8 cellular contexts compared by ENCODE assay signal in the genomic region with DNA sequence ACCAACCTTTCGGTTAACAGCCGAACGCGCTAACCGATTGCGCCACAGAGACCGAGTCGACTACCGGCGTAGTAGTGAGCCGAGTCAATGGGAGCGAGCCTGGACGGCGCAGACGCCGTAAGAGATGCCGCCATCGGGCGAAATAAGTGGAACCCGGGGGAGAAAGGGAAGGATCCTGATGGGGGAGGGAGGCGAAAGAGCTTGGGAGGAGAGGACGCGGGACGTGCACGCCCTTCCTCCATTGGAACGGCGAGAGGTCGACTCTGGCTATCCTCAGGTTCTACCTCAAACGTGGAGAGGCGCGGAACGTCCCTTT. TPM values are rescaled to one million over a fixed set of nuclear protein-coding genes. Genes with fewer than 3 reads are reported as not detected.
DNase-seq lines count a peak whose midpoint lies in the region; ATAC-seq and TF ChIP-seq lines count a peak whose summit lies in the region.

No MANE protein-coding gene starts in this region.

- H3K27me3 Mint-ChIP-seq in neural crest cell (ENCODE audit: low read depth) = peaks cover 23% of the 10 kb centered on the region

- TF ChIP-seq CTCF in foreskin fibroblast (IDR thresholded peaks at IDR 0.05; ENCODE audit: low read depth, low read length) (no peak), neural crest cell (conservative IDR thresholded peaks at IDR 0.05) (no peak), stomach (IDR thresholded peaks at IDR 0.05) (no peak)

- H3K36me3 ChIP-seq in SJCRH30 = peaks cover 8% of the 10 kb centered on the region; the same call in 1 of the 2 replicates
- H3K36me3 ChIP-seq in stomach = peaks cover 18 to 29% (median 24%) of the 10 kb centered on the region in 4 donors

- H3K27me3 ChIP-seq in SJCRH30 (no peaks in the 10 kb centered on the region), stomach (peaks cover 0 to 40% (median 15%) of the 10 kb centered on the region in 3 donors)

- H3K9me3 Mint-ChIP-seq in neural crest cell = no peaks in the 10 kb centered on the region

- peak overlapping the region; percentile 72 for H3K4me3 ChIP-seq in SJCRH30
- peak overlapping the region; percentile 89 to 99 for H3K4me3 ChIP-seq in foreskin fibroblast (ENCODE audit: low read depth in 1 of 2, low read length in 2 of 2)
- H3K4me3 ChIP-seq in stomach = peak overlapping the region; percentile 71 to 98 (median 90)

- no peak for TF ChIP-seq POLR2A in stomach (IDR thresholded peaks at IDR 0.05)

- peak overlapping the region; percentile 96 for H3K4me3 Mint-ChIP-seq in neural crest cell

- DNase-seq in AML-193 (lab: John Stamatoyannopoulos, UW) = peak; percentile 67 to 74
- DNase-seq in M059J (ENCODE audit: low read depth) = peak; percentile 84
- peak; percentile 78 to 89 for DNase-seq in SJCRH30
- DNase-seq in activated gamma-delta T cell treated with anti-CD3 and anti-CD28 coated beads, Interleukin-2, amount 50 U/mL, for 16 hours (ENCODE audit: low read depth) = peak; percentile 75
- DNase-seq in foreskin fibroblast = peak; percentile 67 to 91
- DNase-seq in neural crest cell (ENCODE audit: low read depth, low spot score) = peak; percentile 90
- peak; percentile 84 for DNase-seq in stomach

- intact Hi-C loops in stomach (cut with DNase I; ENCODE audit: low total_unique reads) = no loop called here

- H3K36me3 Mint-ChIP-seq in neural crest cell (ENCODE audit: low read depth) = peaks cover 4% of the 10 kb centered on the region

- peaks cover 41% of the 10 kb centered on the region for H3K4me1 Mint-ChIP-seq in neural crest cell

- 0 to 1% (median 0%) methylated on average over 32 of the region's 32 CpGs for WGBS in stomach, 5 donors

- peak overlapping the region; percentile 74 for H3K27ac Mint-ChIP-seq in neural crest cell (ENCODE audit: unreplicated experiment)

- H3K4me1 ChIP-seq in SJCRH30 (peaks cover 12% of the 10 kb centered on the region), stomach (peaks cover 52 to 75% (median 68%) of the 10 kb centered on the region in 4 donors)

- peak; percentile 29 for ATAC-seq in GM21360 (IDR thresholded peaks at IDR 0.05; ENCODE audit: unreplicated experiment)

- no peaks in the 10 kb centered on the region for H3K9me3 ChIP-seq in SJCRH30 (replicated peaks)
- no peaks in the 10 kb centered on the region for H3K9me3 ChIP-seq in stomach

- TF ChIP-seq EP300 in stomach (IDR thresholded peaks at IDR 0.05) = no peak

- H3K27ac ChIP-seq in SJCRH30 (peak overlapping the region; percentile 83), stomach (peak overlapping the region; percentile 77 to 94 (median 93))

RNA-seq across cellular contexts. Expression of a gene that starts 0.8 kb away (rescaled TPM):
- total RNA-seq in M059J (2014; rRNA removed; shearing (Covaris generic)) = 410 and 440 TPM in 2 replicates
- 239 and 280 TPM in 2 replicates for total RNA-seq in SJCRH30 (2014; rRNA removed; shearing (Covaris generic))
- total RNA-seq in neural crest cell (193 and 203 TPM in 2 replicates), stomach (100 to 1,000 TPM in 4 of 5 donors, 10 to 100 TPM in 1; 29.0 to 265 (median 133) TPM)
- 100 to 1,000 TPM; 212 to 281 (median 252) TPM for polyA plus RNA-seq in stomach

RNA-seq across cellular contexts. Expression of a gene that starts 3.6 kb away (rescaled TPM):
- 3.2 and 5.0 TPM in 2 replicates for total RNA-seq in M059J (2014; rRNA removed; shearing (Covaris generic))
- 10.7 and 13.8 TPM in 2 replicates for total RNA-seq in SJCRH30 (2014; rRNA removed; shearing (Covaris generic))
- total RNA-seq in neural crest cell (108 and 116 TPM in 2 replicates), stomach (10 to 100 TPM in 2 of 5 donors, 1 to 10 TPM in 3; 5.8 to 31.9 (median 6.8) TPM)
- 10 to 100 TPM; 34.3 to 62.8 (median 44.1) TPM for polyA plus RNA-seq in stomach

RNA-seq across cellular contexts. Expression of a gene that starts 21.6 kb away (rescaled TPM):
- total RNA-seq in M059J (2014; rRNA removed; shearing (Covaris generic)) = 4.7 and 5.9 TPM in 2 replicates
- total RNA-seq in SJCRH30 (2014; rRNA removed; shearing (Covaris generic)) = 11.6 and 14.5 TPM in 2 replicates
- total RNA-seq in neural crest cell = 9.0 and 11.0 TPM in 2 replicates
- 10 to 100 TPM in 2 of 5 donors, 1 to 10 TPM in 3; 4.0 to 56.5 (median 7.0) TPM for total RNA-seq in stomach
- 10 to 100 TPM; 63.4 to 79.9 (median 76.5) TPM for polyA plus RNA-seq in stomach

RNA-seq across cellular contexts. Expression of a gene that starts 46.7 kb away (rescaled TPM):
- total RNA-seq in M059J (2014; rRNA removed; shearing (Covaris generic)) = 9.7 and 17.0 TPM in 2 replicates
- total RNA-seq in SJCRH30 (2014; rRNA removed; shearing (Covaris generic)) = 24.2 and 35.5 TPM in 2 replicates
- 79.6 and 85.1 TPM in 2 replicates for total RNA-seq in neural crest cell
- 100 to 1,000 TPM in 2 of 5 donors, 10 to 100 TPM in 3; 33.4 to 312 (median 81.7) TPM for total RNA-seq in stomach
- polyA plus RNA-seq in stomach = 10 to 100 TPM; 26.0 to 36.0 (median 30.8) TPM

RNA-seq across cellular contexts. Expression of a gene that starts 47.6 kb away (rescaled TPM):
- total RNA-seq in M059J (2014; rRNA removed; shearing (Covaris generic)) = 41.6 and 45.4 TPM in 2 replicates
- total RNA-seq in SJCRH30 (2014; rRNA removed; shearing (Covaris generic)) = 39.8 and 41.8 TPM in 2 replicates
- total RNA-seq in neural crest cell = 95.3 and 105 TPM in 2 replicates
- 10 to 100 TPM; 23.1 to 99.2 (median 24.3) TPM for total RNA-seq in stomach
- polyA plus RNA-seq in stomach = 10 to 100 TPM in 2 of 3 donors, 1 to 10 TPM in 1; 9.9 to 13.6 (median 11.8) TPM

Comparison
In these comparisons a context has a peak if more than half of its experiments do, and no peak if none do; other contexts are left out.
1. Peak in every context shown above with its lines: DNase-seq, ATAC-seq, H3K4me3 ChIP-seq and H3K27ac ChIP-seq.